ENCODE assay signal across 11 cellular contexts in the genomic region with DNA sequence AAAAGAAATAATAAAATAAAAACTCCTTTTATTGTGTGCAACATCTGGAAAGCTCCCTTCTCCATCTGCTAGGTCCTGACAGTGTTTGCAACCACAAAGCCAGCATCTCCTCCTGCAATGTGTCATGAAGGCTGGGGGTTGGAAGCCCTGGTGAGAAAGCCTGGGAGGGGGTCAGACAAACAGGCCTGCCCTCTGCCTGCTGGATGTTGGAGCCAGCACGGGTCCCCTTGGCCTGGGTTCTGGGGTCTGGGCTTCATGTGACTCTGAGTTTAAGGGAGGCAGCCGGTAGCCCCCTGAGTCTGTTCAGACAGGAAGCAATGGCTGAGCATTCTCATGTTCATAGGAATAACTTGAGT. TPM values are rescaled to one million over a fixed set of nuclear protein-coding genes. Genes with fewer than 3 reads are reported as not detected.
DNase-seq lines count a peak whose midpoint lies in the region; ATAC-seq and TF ChIP-seq lines count a peak whose summit lies in the region.
"Had no signal": no experiment of that assay in that cellular context is flagged by ENCODE, and none has a peak within 500 bp of the region (broad histone marks: within the 10 kb centered on the region; RNA-seq: fewer than 3 reads in every experiment).

No MANE protein-coding gene starts in this region.

- H3K27me3 ChIP-seq in fibroblast of lung (ENCODE audit: control insufficient read depth, insufficient read depth, low read length), result no peaks in the 10 kb centered on the region
- H3K27me3 ChIP-seq: gastrocnemius medialis had no signal

- TF ChIP-seq CTCF in fibroblast of lung (conservative IDR thresholded peaks at IDR 0.05 in 1 of 2, IDR thresholded peaks at IDR 0.05 in 1 of 2; ENCODE audit: low read depth in 1 of 2, low read length in 2 of 2) (no peak), coronary artery (IDR thresholded peaks at IDR 0.05) (no peak)

- peak overlapping the region; percentile 47 for H3K4me3 Mint-ChIP-seq in activated CD4-positive, alpha-beta T cell treated with anti-CD3 and anti-CD28 coated beads, Interleukin-2, amount 10 ng/mL, durations not matched to agents 24 days and 14 days
- H3K4me3 Mint-ChIP-seq: activated B cell treated with CpG ODN at 0.5 μM for 24 hours, memory B cell had no signal

- ATAC-seq in GM21515 (IDR thresholded peaks at IDR 0.05; ENCODE audit: unreplicated experiment), result no peak
- ATAC-seq: gastrocnemius medialis had no signal

- H3K9ac ChIP-seq in fibroblast of lung (ENCODE audit: insufficient read depth, low read length), result no peak overlapping the region

- no peaks in the 10 kb centered on the region for H3K9me3 ChIP-seq in fibroblast of lung (ENCODE audit: control insufficient read depth, insufficient read depth, low read depth, low read length)
- H3K9me3 ChIP-seq: gastrocnemius medialis had no signal

- H3K36me3 ChIP-seq in fibroblast of lung (ENCODE audit: control insufficient read depth, insufficient read depth, low read length), result no peaks in the 10 kb centered on the region
- H3K36me3 ChIP-seq: gastrocnemius medialis had no signal

- H3K36me3 Mint-ChIP-seq in activated CD4-positive, alpha-beta T cell treated with anti-CD3 and anti-CD28 coated beads, Interleukin-2, amount 10 ng/mL, durations not matched to agents 24 days and 14 days (ENCODE audit: low read depth), result no peaks in the 10 kb centered on the region
- H3K36me3 Mint-ChIP-seq: memory B cell had no signal

- no peaks in the 10 kb centered on the region for H3K79me2 ChIP-seq in fibroblast of lung (ENCODE audit: control insufficient read depth, insufficient read depth, low read length)

- DNase-seq in activated CD4-positive, alpha-beta T cell treated with anti-CD3 and anti-CD28 coated beads, Interleukin-2, amount 10 ng/mL, durations not matched to agents 24 days and 14 days, result no peak
- no peak for DNase-seq in activated CD4-positive, alpha-beta T cell treated with anti-CD3 and anti-CD28 coated beads, Interleukin-2, amount 50 U/mL, for 48 hours
- DNase-seq in RPMI7951 (ENCODE audit: low read depth) (peak; percentile 10), fibroblast of lung (ENCODE audit: low read depth in 2 of 2) (peak; percentile 26 to 40), coronary artery (ENCODE audit: low spot score) (no peak), glomerular visceral epithelial cell (ENCODE audit: extremely low spot score) (no peak)
- DNase-seq: activated B cell treated with CpG ODN at 0.5 μM for 24 hours, gastrocnemius medialis had no signal

- H3K27me3 Mint-ChIP-seq in activated CD4-positive, alpha-beta T cell treated with anti-CD3 and anti-CD28 coated beads, Interleukin-2, amount 10 ng/mL, durations not matched to agents 24 days and 14 days, result peaks cover 7% of the 10 kb centered on the region

- no peak overlapping the region for H3K27ac Mint-ChIP-seq in activated CD4-positive, alpha-beta T cell treated with anti-CD3 and anti-CD28 coated beads, Interleukin-2, amount 10 ng/mL, durations not matched to agents 24 days and 14 days
- H3K27ac Mint-ChIP-seq: activated B cell treated with CpG ODN at 0.5 μM for 24 hours, memory B cell had no signal

- H3K4me2 ChIP-seq in fibroblast of lung (ENCODE audit: extremely low read depth, insufficient read depth, low read length), result peak overlapping the region; percentile 71

- peaks cover 14% of the 10 kb centered on the region for H3K4me1 Mint-ChIP-seq in activated CD4-positive, alpha-beta T cell treated with anti-CD3 and anti-CD28 coated beads, Interleukin-2, amount 10 ng/mL, durations not matched to agents 24 days and 14 days

- no peaks in the 10 kb centered on the region for H4K20me1 ChIP-seq in fibroblast of lung (ENCODE audit: control insufficient read depth, extremely low read depth, insufficient read depth, low read length)

- no peaks in the 10 kb centered on the region for H3K4me1 ChIP-seq in fibroblast of lung (ENCODE audit: control insufficient read depth, extremely low read depth, insufficient read depth, low read length)
- H3K4me1 ChIP-seq: gastrocnemius medialis had no signal

- H3K27ac ChIP-seq in fibroblast of lung (ENCODE audit: insufficient read depth, low read length) (no peak overlapping the region), skin epidermis (peak overlapping the region in 14 of 21 experiments; percentile 23 to 75 (median 62)), coronary artery (no peak overlapping the region)
- H3K27ac ChIP-seq: gastrocnemius medialis had no signal

- peak overlapping the region in 2 of 4 experiments; percentile 25 to 54 for H3K4me3 ChIP-seq in fibroblast of lung (replicated peaks in 1 of 4; ENCODE audit: control extremely low read depth in 1 of 4, insufficient read depth in 1 of 4, low read depth in 3 of 4, low read length in 4 of 4)
- peak overlapping the region in 1 of 7 experiments; percentile 16 for H3K4me3 ChIP-seq in skin epidermis
- H3K4me3 ChIP-seq in coronary artery, result no peak overlapping the region
- H3K4me3 ChIP-seq: gastrocnemius medialis had no signal

- no peak overlapping the region for H2AFZ ChIP-seq in fibroblast of lung (ENCODE audit: low read length)

- no peaks in the 10 kb centered on the region for H3K9me3 Mint-ChIP-seq in activated CD4-positive, alpha-beta T cell treated with anti-CD3 and anti-CD28 coated beads, Interleukin-2, amount 10 ng/mL, durations not matched to agents 24 days and 14 days
- H3K9me3 Mint-ChIP-seq: activated B cell treated with CpG ODN at 0.5 μM for 24 hours, memory B cell had no signal

- intact Hi-C loops in activated CD4-positive, alpha-beta T cell treated with anti-CD3 and anti-CD28 coated beads, Interleukin-2, amount 10 ng/mL, durations not matched to agents 24 days and 14 days (cut with micrococcal nuclease), result no loop called here

RNA-seq across cellular contexts. Expression of gene AXIN2, which starts 33.1 kb away (rescaled TPM):
- total RNA-seq in activated CD4-positive, alpha-beta T cell treated with anti-CD3 and anti-CD28 coated beads, Interleukin-2, amount 10 ng/mL, durations not matched to agents 24 days and 14 days, result 4.8 and 5.2 TPM in 2 replicates
- 3.1 and 4.9 TPM in 2 replicates for total RNA-seq in RPMI7951 (2014; rRNA removed; shearing (Covaris generic))
- 1.8 and 2.1 TPM in 2 replicates for total RNA-seq in fibroblast of lung
- 1.8 and 2.0 TPM in 2 replicates for polyA plus RNA-seq in fibroblast of lung
- 1.6 and 1.9 TPM in 2 replicates for polyA plus RNA-seq in fibroblast of lung (2012)
- polyA minus RNA-seq in fibroblast of lung (ENCODE audit: low replicate concordance), result 0.59 and 1.5 TPM in 2 replicates

Comparison
In these comparisons a context has a peak if more than half of its experiments do, and no peak if none do; other contexts are left out.
1. DNase-seq: peak in RPMI7951 (single experiment) and fibroblast of lung (2 of 2); none in activated CD4-positive, alpha-beta T cell treated with anti-CD3 and anti-CD28 coated beads, Interleukin-2, amount 10 ng/mL, durations not matched to agents 24 days and 14 days (single experiment), activated CD4-positive, alpha-beta T cell treated with anti-CD3 and anti-CD28 coated beads, Interleukin-2, amount 50 U/mL, for 48 hours (0 of 2), coronary artery (single experiment) and glomerular visceral epithelial cell (single experiment).
2. H3K27ac ChIP-seq: peak in skin epidermis (14 of 21); none in fibroblast of lung (single experiment) and coronary artery (0 of 2).